15 cellular contexts compared by ENCODE assay signal in the genomic region with DNA sequence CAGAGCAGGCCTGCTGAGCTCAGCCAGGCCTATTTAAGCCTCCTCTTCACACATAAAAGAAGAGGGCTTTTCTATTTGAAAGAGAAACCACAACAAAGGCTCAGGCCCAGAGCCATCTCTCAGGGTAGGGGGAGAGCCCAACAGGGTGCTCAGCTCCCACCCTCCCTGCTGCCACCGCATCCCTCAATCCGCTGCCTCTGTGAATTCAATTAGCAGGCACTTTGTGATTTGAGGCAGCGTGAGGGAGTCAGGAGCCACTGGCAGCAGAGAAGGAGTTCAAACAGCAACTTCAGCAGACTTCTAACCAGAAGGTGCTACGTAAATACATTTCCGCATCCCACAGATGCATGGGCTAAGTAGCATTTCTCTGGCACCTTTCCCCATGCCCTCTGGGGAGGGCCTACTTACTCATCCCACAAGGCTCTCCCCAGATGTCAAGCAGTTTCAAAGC. TPM values are rescaled to one million over a fixed set of nuclear protein-coding genes. Genes with fewer than 3 reads are reported as not detected.
DNase-seq lines count a peak whose midpoint lies in the region; ATAC-seq and TF ChIP-seq lines count a peak whose summit lies in the region.
"Had no signal": no experiment of that assay in that cellular context is flagged by ENCODE, and none has a peak within 500 bp of the region (broad histone marks: within the 10 kb centered on the region; RNA-seq: fewer than 3 reads in every experiment).

No MANE protein-coding gene starts in this region.

- H3K36me3 Mint-ChIP-seq in nephron (ENCODE audit: low read depth), result peaks cover 27% of the 10 kb centered on the region

- no peak overlapping the region for H2AFZ ChIP-seq in hepatocyte

- TF ChIP-seq CTCF in HFF-Myc (IDR thresholded peaks at IDR 0.05; ENCODE audit: low read depth, low read length, missing control alignments), result no peak
- TF ChIP-seq CTCF in astrocyte of the cerebellum (IDR thresholded peaks at IDR 0.05; ENCODE audit: low read depth, low read length, missing control alignments), result no peak
- TF ChIP-seq CTCF in nephron (IDR thresholded peaks at IDR 0.05; ENCODE audit: unreplicated experiment in 3 of 3), result no peak
- no peak for TF ChIP-seq CTCF in hepatocyte (IDR thresholded peaks at IDR 0.05; ENCODE audit: poor library complexity)

- no peaks in the 10 kb centered on the region for H3K9me3 Mint-ChIP-seq in nephron

- no peaks in the 10 kb centered on the region for H3K79me2 ChIP-seq in hepatocyte

- H3K27ac ChIP-seq in hepatocyte, result no peak overlapping the region
- H3K27ac ChIP-seq: body of pancreas had no signal

- ATAC-seq in GM19452 (IDR thresholded peaks at IDR 0.05; ENCODE audit: unreplicated experiment), result no peak
- ATAC-seq: body of pancreas, K562 had no signal

- H3K9me2 ChIP-seq in hepatocyte (replicated peaks; ENCODE audit: insufficient read depth), result no peaks in the 10 kb centered on the region

- no peaks in the 10 kb centered on the region for H3K36me3 ChIP-seq in hepatocyte (replicated peaks; ENCODE audit: insufficient read depth, low read depth)

- no peaks in the 10 kb centered on the region for H3K27me3 ChIP-seq in hepatocyte
- H3K27me3 ChIP-seq: body of pancreas had no signal

- WGBS in hepatocyte (ENCODE audit: low lambda C conversion rate, missing lambda C conversion rate), result 86% methylated on average over 5 of the region's 5 CpGs

- H4K20me1 ChIP-seq in hepatocyte (ENCODE audit: insufficient read depth, poor library complexity, severe bottlenecking), result no peaks in the 10 kb centered on the region

- DNase-seq in DMS 273 (lab: John Stamatoyannopoulos, UW; ENCODE audit: unreplicated experiment), result peak; percentile 93
- peak; percentile 52 for DNase-seq in HFF-Myc (ENCODE audit: extremely low read depth, low read depth)
- DNase-seq in astrocyte of the cerebellum (ENCODE audit: low read depth), result peak; percentile 57
- no peak for DNase-seq in hepatocyte (ENCODE audit: low spot score)
- no peak for DNase-seq in AG08395 (ENCODE audit: low spot score)
- no peak for DNase-seq in NOMO-1 treated with DMSO at 0.1 percent for 48 hours (lab: John Stamatoyannopoulos, UW; ENCODE audit: unreplicated experiment)
- DNase-seq: body of pancreas, hippocampal formation, NCI-H2081 treated with DMSO at 0.1 percent for 48 hours, small intestine had no signal

- peaks cover 1% of the 10 kb centered on the region for H3K4me1 ChIP-seq in hepatocyte (ENCODE audit: insufficient read depth)

- H3K4me2 ChIP-seq in hepatocyte, result no peak overlapping the region

- H3K9me3 ChIP-seq in hepatocyte (ENCODE audit: low read depth), result no peaks in the 10 kb centered on the region
- H3K9me3 ChIP-seq: body of pancreas had no signal

- H3K4me3 Mint-ChIP-seq in nephron, result no peak overlapping the region

- H3K27me3 Mint-ChIP-seq in nephron (ENCODE audit: low read depth), result no peaks in the 10 kb centered on the region

- H3K4me3 ChIP-seq in HFF-Myc (replicated peaks; ENCODE audit: low read depth, low read length) (no peak overlapping the region), astrocyte of the cerebellum (ENCODE audit: low read depth, low read length) (no peak overlapping the region), hepatocyte (no peak overlapping the region)
- H3K4me3 ChIP-seq: body of pancreas, K562 had no signal

- peaks cover 18% of the 10 kb centered on the region for H3K4me1 Mint-ChIP-seq in nephron

- H3K27ac Mint-ChIP-seq in nephron, result peak overlapping the region; percentile 46 to 54 (median 54)

- in situ Hi-C loops in astrocyte of the cerebellum (cut with HindIII; ENCODE audit: low sequenced_read_pairs), result no loop called here

RNA-seq across cellular contexts. Expression of gene LRRC20, which starts 45.2 kb away (rescaled TPM):
- 7.2 and 8.2 TPM in 2 replicates for total RNA-seq in hepatocyte
- polyA plus RNA-seq in hepatocyte, result 3.0 and 4.0 TPM in 2 replicates

RNA-seq across cellular contexts. Expression of gene NPFFR1, which starts 53.4 kb away (rescaled TPM):
- not detected in 2 replicates for total RNA-seq in hepatocyte
- not detected in 2 replicates for polyA plus RNA-seq in hepatocyte
- total RNA-seq: body of pancreas; T-helper 2 cell treated with Interferon-gamma antibody and Interleukin-4, amounts not matched to agents 100 ng/mL and 5 ng/mL, for 36 hours had no signal
- polyA plus RNA-seq: K562, liver had no signal

Comparison
In these comparisons a context has a peak if more than half of its experiments do, and no peak if none do; other contexts are left out.
1. DNase-seq: peak in DMS 273 (single experiment), HFF-Myc (single experiment) and astrocyte of the cerebellum (single experiment); none in hepatocyte (single experiment), AG08395 (single experiment) and NOMO-1 treated with DMSO at 0.1 percent for 48 hours (single experiment).